ENCODE assay signal across 9 cellular contexts in genomic region chr2:233354971-233355574, GRCh38. TPM values are rescaled to one million over a fixed set of nuclear protein-coding genes. Genes with fewer than 3 reads are reported as not detected.
DNase-seq lines count a peak whose midpoint lies in the region; ATAC-seq and TF ChIP-seq lines count a peak whose summit lies in the region.
"Had no signal": no experiment of that assay in that cellular context is flagged by ENCODE, and none has a peak within 500 bp of the region (broad histone marks: within the 10 kb centered on the region; RNA-seq: fewer than 3 reads in every experiment).

No MANE protein-coding gene starts in this region.

- H3K27me3 ChIP-seq in BJ (ENCODE audit: control insufficient read depth, insufficient read depth, low read length) (no peaks in the 10 kb centered on the region), body of pancreas (no peaks in the 10 kb centered on the region), subcutaneous abdominal adipose tissue (ENCODE audit: control insufficient read depth in 5 of 5, insufficient read depth in 4 of 5, low read length in 5 of 5) (no peaks in the 10 kb centered on the region)

- ATAC-seq in GM19023 (IDR thresholded peaks at IDR 0.05; ENCODE audit: unreplicated experiment), result peak; percentile 3
- ATAC-seq in body of pancreas, result peak; percentile 39

- DNase-seq in BJ (ENCODE audit: low read depth) (no peak), NCI-H345 (lab: John Stamatoyannopoulos, UW) (peak; percentile 37), body of pancreas (peak; percentile 47 to 69 (median 60)), kidney tubule cell (ENCODE audit: low spot score) (peak; percentile 35), NCI-H524 (lab: John Stamatoyannopoulos, UW) (no peak), amniotic stem cell (lab: John Stamatoyannopoulos, UW) (no peak)

- TF ChIP-seq CTCF in BJ (IDR thresholded peaks at IDR 0.05; ENCODE audit: insufficient read depth, low read depth, low read length) (no peak), body of pancreas (IDR thresholded peaks at IDR 0.05) (no peak)

- no peak overlapping the region for H3K27ac ChIP-seq in body of pancreas
- no peak overlapping the region for H3K27ac ChIP-seq in subcutaneous abdominal adipose tissue (ENCODE audit: low read depth, low read length)

- intact Hi-C loops in body of pancreas (cut with DNase I), result loop anchor here (5.0 kb wide), 1 partner anchor 92 kb away; no protein-coding TSS in a partner anchor

- H3K9me3 ChIP-seq in body of pancreas (no peaks in the 10 kb centered on the region), subcutaneous abdominal adipose tissue (ENCODE audit: control insufficient read depth in 5 of 5, low read length in 5 of 5) (no peaks in the 10 kb centered on the region)

- H3K9ac ChIP-seq in subcutaneous abdominal adipose tissue (ENCODE audit: low read length in 5 of 5), result peak overlapping the region; percentile 16 to 81 (median 73)

- CTCF ChIA-PET in BJ (lab: Yijun Ruan, JAX), result interaction anchor here (0.6 to 2.1 kb wide), 5 partner anchors 8 to 722 kb away, joined by 3 to 12 read pairs (median 3); no protein-coding TSS in a partner anchor

- POLR2A ChIA-PET in BJ (lab: Charles Lee), result no interaction called here

- H3K4me1 ChIP-seq in body of pancreas (peaks cover 23% of the 10 kb centered on the region), subcutaneous abdominal adipose tissue (ENCODE audit: control insufficient read depth in 5 of 5, insufficient read depth in 5 of 5, low read length in 5 of 5) (peaks cover 0 to 48% (median 38%) of the 10 kb centered on the region in 5 donors)

- TF ChIP-seq POLR2A in body of pancreas (IDR thresholded peaks at IDR 0.05), result peak in 2 of 3 donors; percentile 6 to 10

- WGBS in body of pancreas, 2 donors, result 2 to 4% methylated on average over 11 to 43 of the region's 46 CpGs

- H3K36me3 ChIP-seq in BJ (ENCODE audit: control insufficient read depth, insufficient read depth, low read length) (no peaks in the 10 kb centered on the region), body of pancreas (replicated peaks in 1 of 2; ENCODE audit: insufficient read depth in 1 of 2, low read depth in 2 of 2) (no peaks in the 10 kb centered on the region), subcutaneous abdominal adipose tissue (ENCODE audit: control insufficient read depth in 5 of 5, insufficient read depth in 5 of 5, low read length in 5 of 5) (no peaks in the 10 kb centered on the region)

- H3K4me3 ChIP-seq in BJ (ENCODE audit: low read depth, low read length) (peak overlapping the region; percentile 69), body of pancreas (peak overlapping the region; percentile 5 to 22), subcutaneous abdominal adipose tissue (ENCODE audit: low read depth in 1 of 5, low read length in 5 of 5) (peak overlapping the region; percentile 74 to 84 (median 79))

RNA-seq across cellular contexts. Expression of gene DGKD, which starts 0.8 kb away (rescaled TPM):
- polyA plus RNA-seq in BJ (2011; rRNA removed), result 4.2 and 8.5 TPM in 2 replicates
- polyA minus RNA-seq in BJ (2011; rRNA and poly(A)+ RNA removed), result 13.6 and 21.7 TPM in 2 replicates
- total RNA-seq in body of pancreas, result 10 to 100 TPM in 1 of 2 donors, 1 to 10 TPM in 1; 9.1 to 30.3 TPM

RNA-seq across cellular contexts. Expression of gene SAG, which starts 47.5 kb away (rescaled TPM):
- polyA plus RNA-seq in BJ (2011; rRNA removed), result not detected in 2 replicates
- not detected in 2 replicates for polyA minus RNA-seq in BJ (2011; rRNA and poly(A)+ RNA removed)
- total RNA-seq in body of pancreas, result not detected
- total RNA-seq: LHCN-M2 had no signal

Comparison
In these comparisons a context has a peak if more than half of its experiments do, and no peak if none do; other contexts are left out.
1. DNase-seq: peak in NCI-H345 (single experiment), body of pancreas (4 of 4) and kidney tubule cell (single experiment); none in BJ (single experiment), NCI-H524 (0 of 2) and amniotic stem cell (single experiment).
2. H3K4me3 ChIP-seq: peak in every context shown above with its lines; median percentile 79 in subcutaneous abdominal adipose tissue; 69 in BJ; 14 in body of pancreas.